ENCODE assay signal across 1 cellular context in the genomic region with DNA sequence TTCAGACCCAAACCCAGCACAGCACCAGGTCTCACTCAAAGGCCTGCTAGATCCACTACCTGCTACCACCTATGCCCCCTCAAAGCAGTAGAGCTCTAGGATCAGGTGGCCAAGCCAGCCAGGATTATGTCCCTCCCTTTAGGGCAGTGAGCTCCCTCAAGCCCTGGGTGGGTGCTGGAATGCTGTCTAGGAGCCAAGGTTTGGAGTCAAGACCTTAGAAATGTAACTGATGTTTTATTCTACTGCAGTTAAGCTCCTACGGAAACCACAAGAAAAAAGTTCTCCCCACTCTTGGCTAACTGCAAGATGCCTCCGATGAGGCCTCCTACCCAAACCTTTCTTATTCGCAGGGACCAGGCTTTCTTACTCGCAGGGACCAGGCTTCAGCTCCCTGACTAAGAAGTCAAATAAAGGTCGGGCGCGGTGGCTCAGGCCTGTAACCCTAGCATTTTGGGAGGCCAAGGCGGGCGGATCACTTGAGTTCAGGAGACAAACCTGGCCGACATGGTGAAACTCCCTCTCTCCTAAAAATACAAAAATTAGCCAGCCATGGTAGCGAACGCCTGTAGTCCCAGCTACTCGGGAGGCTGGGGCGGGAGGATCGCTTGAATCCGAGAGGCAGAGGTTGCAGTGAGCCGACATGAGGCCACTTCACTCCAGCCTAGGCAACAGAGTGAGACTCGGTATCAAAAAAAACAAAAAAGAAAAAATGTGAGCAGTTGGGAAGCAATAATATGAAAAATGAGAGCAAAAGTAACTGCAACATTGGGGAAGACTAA.
A peak's percentile ranks its signal among the peaks of the same experiment; 100 is the strongest.
TF ChIP-seq lines count a peak whose summit lies in the region.

No MANE protein-coding gene starts in this region.

TF ChIP-seq in H1, 55 proteins besides CTCF, POLR2A, EP300 and RAD21:
- TF ChIP-seq, protein P1, sequence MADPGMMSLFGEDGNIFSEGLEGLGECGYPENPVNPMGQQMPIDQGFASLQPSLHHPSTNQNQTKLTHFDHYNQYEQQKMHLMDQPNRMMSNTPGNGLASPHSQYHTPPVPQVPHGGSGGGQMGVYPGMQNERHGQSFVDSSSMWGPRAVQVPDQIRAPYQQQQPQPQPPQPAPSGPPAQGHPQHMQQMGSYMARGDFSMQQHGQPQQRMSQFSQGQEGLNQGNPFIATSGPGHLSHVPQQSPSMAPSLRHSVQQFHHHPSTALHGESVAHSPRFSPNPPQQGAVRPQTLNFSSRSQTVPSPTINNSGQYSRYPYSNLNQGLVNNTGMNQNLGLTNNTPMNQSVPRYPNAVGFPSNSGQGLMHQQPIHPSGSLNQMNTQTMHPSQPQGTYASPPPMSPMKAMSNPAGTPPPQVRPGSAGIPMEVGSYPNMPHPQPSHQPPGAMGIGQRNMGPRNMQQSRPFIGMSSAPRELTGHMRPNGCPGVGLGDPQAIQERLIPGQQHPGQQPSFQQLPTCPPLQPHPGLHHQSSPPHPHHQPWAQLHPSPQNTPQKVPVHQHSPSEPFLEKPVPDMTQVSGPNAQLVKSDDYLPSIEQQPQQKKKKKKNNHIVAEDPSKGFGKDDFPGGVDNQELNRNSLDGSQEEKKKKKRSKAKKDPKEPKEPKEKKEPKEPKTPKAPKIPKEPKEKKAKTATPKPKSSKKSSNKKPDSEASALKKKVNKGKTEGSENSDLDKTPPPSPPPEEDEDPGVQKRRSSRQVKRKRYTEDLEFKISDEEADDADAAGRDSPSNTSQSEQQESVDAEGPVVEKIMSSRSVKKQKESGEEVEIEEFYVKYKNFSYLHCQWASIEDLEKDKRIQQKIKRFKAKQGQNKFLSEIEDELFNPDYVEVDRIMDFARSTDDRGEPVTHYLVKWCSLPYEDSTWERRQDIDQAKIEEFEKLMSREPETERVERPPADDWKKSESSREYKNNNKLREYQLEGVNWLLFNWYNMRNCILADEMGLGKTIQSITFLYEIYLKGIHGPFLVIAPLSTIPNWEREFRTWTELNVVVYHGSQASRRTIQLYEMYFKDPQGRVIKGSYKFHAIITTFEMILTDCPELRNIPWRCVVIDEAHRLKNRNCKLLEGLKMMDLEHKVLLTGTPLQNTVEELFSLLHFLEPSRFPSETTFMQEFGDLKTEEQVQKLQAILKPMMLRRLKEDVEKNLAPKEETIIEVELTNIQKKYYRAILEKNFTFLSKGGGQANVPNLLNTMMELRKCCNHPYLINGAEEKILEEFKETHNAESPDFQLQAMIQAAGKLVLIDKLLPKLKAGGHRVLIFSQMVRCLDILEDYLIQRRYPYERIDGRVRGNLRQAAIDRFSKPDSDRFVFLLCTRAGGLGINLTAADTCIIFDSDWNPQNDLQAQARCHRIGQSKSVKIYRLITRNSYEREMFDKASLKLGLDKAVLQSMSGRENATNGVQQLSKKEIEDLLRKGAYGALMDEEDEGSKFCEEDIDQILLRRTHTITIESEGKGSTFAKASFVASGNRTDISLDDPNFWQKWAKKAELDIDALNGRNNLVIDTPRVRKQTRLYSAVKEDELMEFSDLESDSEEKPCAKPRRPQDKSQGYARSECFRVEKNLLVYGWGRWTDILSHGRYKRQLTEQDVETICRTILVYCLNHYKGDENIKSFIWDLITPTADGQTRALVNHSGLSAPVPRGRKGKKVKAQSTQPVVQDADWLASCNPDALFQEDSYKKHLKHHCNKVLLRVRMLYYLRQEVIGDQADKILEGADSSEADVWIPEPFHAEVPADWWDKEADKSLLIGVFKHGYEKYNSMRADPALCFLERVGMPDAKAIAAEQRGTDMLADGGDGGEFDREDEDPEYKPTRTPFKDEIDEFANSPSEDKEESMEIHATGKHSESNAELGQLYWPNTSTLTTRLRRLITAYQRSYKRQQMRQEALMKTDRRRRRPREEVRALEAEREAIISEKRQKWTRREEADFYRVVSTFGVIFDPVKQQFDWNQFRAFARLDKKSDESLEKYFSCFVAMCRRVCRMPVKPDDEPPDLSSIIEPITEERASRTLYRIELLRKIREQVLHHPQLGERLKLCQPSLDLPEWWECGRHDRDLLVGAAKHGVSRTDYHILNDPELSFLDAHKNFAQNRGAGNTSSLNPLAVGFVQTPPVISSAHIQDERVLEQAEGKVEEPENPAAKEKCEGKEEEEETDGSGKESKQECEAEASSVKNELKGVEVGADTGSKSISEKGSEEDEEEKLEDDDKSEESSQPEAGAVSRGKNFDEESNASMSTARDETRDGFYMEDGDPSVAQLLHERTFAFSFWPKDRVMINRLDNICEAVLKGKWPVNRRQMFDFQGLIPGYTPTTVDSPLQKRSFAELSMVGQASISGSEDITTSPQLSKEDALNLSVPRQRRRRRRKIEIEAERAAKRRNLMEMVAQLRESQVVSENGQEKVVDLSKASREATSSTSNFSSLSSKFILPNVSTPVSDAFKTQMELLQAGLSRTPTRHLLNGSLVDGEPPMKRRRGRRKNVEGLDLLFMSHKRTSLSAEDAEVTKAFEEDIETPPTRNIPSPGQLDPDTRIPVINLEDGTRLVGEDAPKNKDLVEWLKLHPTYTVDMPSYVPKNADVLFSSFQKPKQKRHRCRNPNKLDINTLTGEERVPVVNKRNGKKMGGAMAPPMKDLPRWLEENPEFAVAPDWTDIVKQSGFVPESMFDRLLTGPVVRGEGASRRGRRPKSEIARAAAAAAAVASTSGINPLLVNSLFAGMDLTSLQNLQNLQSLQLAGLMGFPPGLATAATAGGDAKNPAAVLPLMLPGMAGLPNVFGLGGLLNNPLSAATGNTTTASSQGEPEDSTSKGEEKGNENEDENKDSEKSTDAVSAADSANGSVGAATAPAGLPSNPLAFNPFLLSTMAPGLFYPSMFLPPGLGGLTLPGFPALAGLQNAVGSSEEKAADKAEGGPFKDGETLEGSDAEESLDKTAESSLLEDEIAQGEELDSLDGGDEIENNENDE (IDR thresholded peaks at IDR 0.05; ENCODE audit: insufficient replicate concordance, low read length): peak; percentile 1
- no peak for TF ChIP-seq POLR2AphosphoS5 (IDR thresholded peaks at IDR 0.05; ENCODE audit: low read depth, low read length)
- no peak for TF ChIP-seq RBBP5 (IDR thresholded peaks at IDR 0.05; ENCODE audit: borderline replicate concordance, low read depth, low read length)
- no peak for TF ChIP-seq NRF1 (IDR thresholded peaks at IDR 0.05; ENCODE audit: low read depth, low read length)
